ENCODE assay signal across 4 cellular contexts in genomic region chr12:109406147-109406546, GRCh38. TPM values are rescaled to one million over a fixed set of nuclear protein-coding genes. Genes with fewer than 3 reads are reported as not detected.
"Had no signal": no experiment of that assay in that cellular context is flagged by ENCODE, and none has a peak within 500 bp of the region (broad histone marks: within the 10 kb centered on the region; RNA-seq: fewer than 3 reads in every experiment).

No MANE protein-coding gene starts in this region.

RNA-seq across cellular contexts. Expression of gene MYO1H, which starts 58.4 kb away (rescaled TPM):
- total RNA-seq: LHCN-M2, M059J, MCF 10A, NCI-H460 had no signal
